In genomic region chr2:99141110-99142108, GRCh38 we compare ENCODE assay signal across 8 cellular contexts. TPM values are rescaled to one million over a fixed set of nuclear protein-coding genes. Genes with fewer than 3 reads are reported as not detected.
DNase-seq lines count a peak whose midpoint lies in the region; ATAC-seq and TF ChIP-seq lines count a peak whose summit lies in the region.

C2orf15 (plus strand) TSS chr2:99141707; CDS start chr2:99150559, 8,852 bp downstream.

- CTCF ChIA-PET in GM10248 (lab: Yijun Ruan, JAX), result interaction anchor here (0.8 to 1.5 kb wide), 4 partner anchors 14 to 573 kb away, joined by 3 to 5 read pairs (median 3); partner anchors contain the start of genes LIPT1, TSGA10 and TXNDC9

- POLR2A ChIA-PET in GM10248 (lab: Yijun Ruan, JAX), result interaction anchor here (0.6 to 1.0 kb wide), 2 partner anchors 13 to 543 kb away, joined by 6 to 7 read pairs; partner anchors contain the start of genes LIPT1 and TSGA10

- DNase-seq in GM10248 (ENCODE audit: extremely low spot score), result peak; percentile 93
- DNase-seq in NCI-H1048 (lab: John Stamatoyannopoulos, UW), result peak; percentile 93
- peak; percentile 91 for DNase-seq in SK-N-DZ (ENCODE audit: low spot score)
- DNase-seq in activated naive CD4-positive, alpha-beta T cell treated with anti-CD3 and anti-CD28 coated beads, Interleukin-2, amount 50 U/mL, for 16 hours, result peak; percentile 98
- DNase-seq in globus pallidus (ENCODE audit: low spot score), result peak; percentile 95
- peak; percentile 57 to 99 (median 92) for DNase-seq in nucleus accumbens (lab: John Stamatoyannopoulos, UW)
- peak; percentile 96 to 97 for DNase-seq in suprapubic skin (ENCODE audit: low spot score in 2 of 2)

- no peaks in the 10 kb centered on the region for H3K27me3 ChIP-seq in suprapubic skin

- TF ChIP-seq EP300 in suprapubic skin (IDR thresholded peaks at IDR 0.05), result no peak

- no peak for TF ChIP-seq CTCF in GM10248 (IDR thresholded peaks at IDR 0.05; ENCODE audit: control extremely low read depth, extremely low read depth, low read depth, missing control alignments)
- no peak for TF ChIP-seq CTCF in suprapubic skin (IDR thresholded peaks at IDR 0.05)

- peak in 1 of 2 donors; percentile 56 for TF ChIP-seq POLR2A in suprapubic skin (IDR thresholded peaks at IDR 0.05)

- peaks cover 13% of the 10 kb centered on the region for H3K4me1 ChIP-seq in suprapubic skin

- H3K9me3 ChIP-seq in suprapubic skin, result no peaks in the 10 kb centered on the region

- peak within 1 kb of the TSS; percentile 94 for H3K27ac ChIP-seq in suprapubic skin

- peak; percentile 90 for ATAC-seq in HG02610 (IDR thresholded peaks at IDR 0.05; ENCODE audit: unreplicated experiment)

- under 1% methylated on average over 45 of the region's 84 CpGs for WGBS in suprapubic skin

- peak within 1 kb of the TSS; percentile 86 for H3K4me3 ChIP-seq in suprapubic skin

- no peaks in the 10 kb centered on the region for H3K36me3 ChIP-seq in suprapubic skin

RNA-seq across cellular contexts. Expression of gene C2orf15, which starts in this region (rescaled TPM):
- polyA plus RNA-seq in SK-N-DZ (2014; cell fraction: cytosol; rRNA removed), result 0.76 and 0.85 TPM in 2 replicates
- 0.31 TPM in 1 of 2 replicates, not detected in the other for polyA plus RNA-seq in SK-N-DZ (2014; cell fraction: nucleus; rRNA removed)
- 1 to 10 TPM in 3 of 4 donors, under 1 TPM in 1; 0.72 to 4.6 (median 2.6) TPM for total RNA-seq in suprapubic skin

Comparison
In these comparisons a context has a peak if more than half of its experiments do, and no peak if none do; other contexts are left out.
1. Peak in every context shown above with its lines: DNase-seq, ATAC-seq, H3K4me3 ChIP-seq and H3K27ac ChIP-seq.